Comparison of ENCODE assay signal across 10 cellular contexts in genomic region chr16:89920723-89921122, GRCh38. TPM values are rescaled to one million over a fixed set of nuclear protein-coding genes. Genes with fewer than 3 reads are reported as not detected.
A peak's percentile ranks its signal among the peaks of the same experiment; 100 is the strongest.
DNase-seq lines count a peak whose midpoint lies in the region; ATAC-seq and TF ChIP-seq lines count a peak whose summit lies in the region.
"Had no signal": no experiment of that assay in that cellular context is flagged by ENCODE, and none has a peak within 500 bp of the region (broad histone marks: within the 10 kb centered on the region; RNA-seq: fewer than 3 reads in every experiment).

No MANE protein-coding gene starts in this region.

- H3K4me3 ChIP-seq in SK-N-SH (ENCODE audit: low read depth in 2 of 2, low read length in 1 of 2) (no peak overlapping the region), Panc1 (ENCODE audit: low read depth in 2 of 2, low read length in 2 of 2) (peak overlapping the region in 1 of 2 experiments; percentile 16; a peak in 1 of 4 replicates), fibroblast of lung (replicated peaks in 1 of 4; ENCODE audit: control extremely low read depth in 1 of 4, insufficient read depth in 1 of 4, low read depth in 3 of 4, low read length in 4 of 4) (peak overlapping the region in 1 of 4 experiments; percentile 94), skeletal muscle tissue (ENCODE audit: low read length in 3 of 3) (no peak overlapping the region)

- peak overlapping the region; percentile 93 for H3K4me2 ChIP-seq in SK-N-SH
- peak overlapping the region; percentile 37 for H3K4me2 ChIP-seq in fibroblast of lung (ENCODE audit: extremely low read depth, insufficient read depth, low read length)

- H4K20me1 ChIP-seq in SK-N-SH (ENCODE audit: insufficient read depth) (peaks cover 24% of the 10 kb centered on the region), fibroblast of lung (ENCODE audit: control insufficient read depth, extremely low read depth, insufficient read depth, low read length) (no peaks in the 10 kb centered on the region)

- in situ Hi-C loops in Panc1 (cut with HindIII; ENCODE audit: low pct_unique_long_range_greater_than_20kb, low sequenced_read_pairs): no loop called here

- TF ChIP-seq RAD21 in SK-N-SH (IDR thresholded peaks at IDR 0.05; ENCODE audit: low read length): no peak

- peaks cover 34% of the 10 kb centered on the region for H3F3A ChIP-seq in SK-N-SH (replicated peaks; ENCODE audit: insufficient read depth)

- no peak for ATAC-seq in SK-N-SH treated with all-trans-retinoic acid at 6 μM for 48 hours
- ATAC-seq in Panc1: no peak
- no peak for ATAC-seq in GM19328 (IDR thresholded peaks at IDR 0.05; ENCODE audit: unreplicated experiment)
- ATAC-seq: stimulated activated memory B cell treated with anti-CD40 and anti-IgM and Interleukin-4, amounts not matched to agents 10 μg/mL and 1 μg/mL and 100 μg/mL, for 72 hours had no signal

- no peak for TF ChIP-seq EP300 in SK-N-SH (IDR thresholded peaks at IDR 0.05; ENCODE audit: borderline replicate concordance in 1 of 2, low read depth in 1 of 2, low read length in 1 of 2)

- H3K79me2 ChIP-seq in SK-N-SH (ENCODE audit: insufficient read depth): peaks cover 29% of the 10 kb centered on the region
- peaks cover 24% of the 10 kb centered on the region for H3K79me2 ChIP-seq in fibroblast of lung (ENCODE audit: control insufficient read depth, insufficient read depth, low read length)

- H3K4me1 ChIP-seq in SK-N-SH (ENCODE audit: control insufficient read depth in 1 of 2, insufficient read depth in 2 of 2, low read depth in 1 of 2, low read length in 1 of 2): peaks cover 12 to 47% of the 10 kb centered on the region in 2 experiments; a peak in 3 of 4 replicates
- peaks cover 17% of the 10 kb centered on the region for H3K4me1 ChIP-seq in Panc1 (ENCODE audit: control insufficient read depth, insufficient read depth, low read length)
- H3K4me1 ChIP-seq in fibroblast of lung (ENCODE audit: control insufficient read depth, extremely low read depth, insufficient read depth, low read length): peaks cover 26% of the 10 kb centered on the region
- peaks cover 25 to 45% (median 29%) of the 10 kb centered on the region in 3 donors for H3K4me1 ChIP-seq in skeletal muscle tissue (ENCODE audit: control insufficient read depth in 3 of 3, insufficient read depth in 3 of 3, low read length in 3 of 3)

- intact Hi-C loops in Panc1 (cut with micrococcal nuclease; ENCODE audit: unreplicated experiment): no loop called here

- no peaks in the 10 kb centered on the region for H3K27me3 ChIP-seq in SK-N-SH (ENCODE audit: insufficient read depth)
- no peaks in the 10 kb centered on the region for H3K27me3 ChIP-seq in Panc1 (ENCODE audit: control insufficient read depth, insufficient read depth, low read length)
- H3K27me3 ChIP-seq in fibroblast of lung (ENCODE audit: control insufficient read depth, insufficient read depth, low read length): no peaks in the 10 kb centered on the region
- H3K27me3 ChIP-seq in skeletal muscle tissue (ENCODE audit: control insufficient read depth in 3 of 3, insufficient read depth in 3 of 3, low read length in 3 of 3): peaks cover 14 to 74% (median 63%) of the 10 kb centered on the region in 3 donors

- DNase-seq in SK-N-SH: no peak
- no peak for DNase-seq in Panc1 (ENCODE audit: low read depth, low spot score)
- peak in 1 of 2 donors; percentile 72 for DNase-seq in fibroblast of lung (ENCODE audit: low read depth in 2 of 2)
- DNase-seq in GOT3 (lab: John Stamatoyannopoulos, UW): no peak
- DNase-seq in RKO (ENCODE audit: low spot score): no peak
- DNase-seq: NCI-H2029 treated with DMSO at 0.1 percent for 48 hours had no signal

- TF ChIP-seq CTCF in SK-N-SH (IDR thresholded peaks at IDR 0.05) (no peak), Panc1 (IDR thresholded peaks at IDR 0.05) (no peak), fibroblast of lung (conservative IDR thresholded peaks at IDR 0.05 in 1 of 2, IDR thresholded peaks at IDR 0.05 in 1 of 2; ENCODE audit: low read depth in 1 of 2, low read length in 2 of 2) (no peak)

- no TSS peak for BruUV-seq in Panc1 (replicated peaks; lab: Mats Ljungman, UMichigan)

- CTCF ChIA-PET in SK-N-SH (lab: Yijun Ruan, JAX) (interaction anchor here (1.6 to 6.1 kb wide), 2 partner anchors 11 to 60 kb away, joined by 3 to 53 read pairs; no protein-coding TSS in a partner anchor), Panc1 (lab: Charles Lee) (no interaction called here)

- H3K27ac ChIP-seq in SK-N-SH (ENCODE audit: low read depth in 2 of 2, low read length in 1 of 2) (peak overlapping the region; percentile 97 to 100), Panc1 (ENCODE audit: low read length) (peak overlapping the region; percentile 91; the same call in 1 of the 2 replicates), fibroblast of lung (ENCODE audit: insufficient read depth, low read length) (peak overlapping the region; percentile 99), skeletal muscle tissue (ENCODE audit: low read depth, low read length) (peak overlapping the region; percentile 90)

- 72% methylated on average over 6 of the region's 6 CpGs for WGBS in SK-N-SH (ENCODE audit: low lambda C conversion rate)

- H3K36me3 ChIP-seq in SK-N-SH (replicated peaks in 1 of 2; ENCODE audit: control insufficient read depth in 1 of 2, insufficient read depth in 2 of 2, low read length in 1 of 2) (no peaks in the 10 kb centered on the region), Panc1 (ENCODE audit: control insufficient read depth, insufficient read depth, low read length) (no peaks in the 10 kb centered on the region; the same call in 1 of the 2 replicates), fibroblast of lung (ENCODE audit: control insufficient read depth, insufficient read depth, low read length) (no peaks in the 10 kb centered on the region), skeletal muscle tissue (ENCODE audit: control insufficient read depth in 3 of 3, insufficient read depth in 3 of 3, low read length in 3 of 3) (no peaks in the 10 kb centered on the region)

- no peaks in the 10 kb centered on the region for H3K9me2 ChIP-seq in SK-N-SH

- H3K9ac ChIP-seq in SK-N-SH: 0 out of 2 replicates have a peak overlapping the region, but pooled peaks have one; percentile 96
- no peak overlapping the region for H3K9ac ChIP-seq in fibroblast of lung (ENCODE audit: insufficient read depth, low read length)
- no peak overlapping the region for H3K9ac ChIP-seq in skeletal muscle tissue (ENCODE audit: low read depth in 1 of 3, low read length in 3 of 3)

- POLR2A ChIA-PET in SK-N-SH (lab: Yijun Ruan, JAX): no interaction called here
- POLR2A ChIA-PET in Panc1 (lab: Charles Lee): no interaction called here

- H2AFZ ChIP-seq in SK-N-SH (ENCODE audit: low read depth): no peak overlapping the region
- H2AFZ ChIP-seq in fibroblast of lung (ENCODE audit: low read length): no peak overlapping the region

- H3K9me3 ChIP-seq in SK-N-SH: no peaks in the 10 kb centered on the region
- no peaks in the 10 kb centered on the region for H3K9me3 ChIP-seq in Panc1 (ENCODE audit: control insufficient read depth, insufficient read depth, low read depth, low read length)
- no peaks in the 10 kb centered on the region for H3K9me3 ChIP-seq in fibroblast of lung (ENCODE audit: control insufficient read depth, insufficient read depth, low read depth, low read length)
- H3K9me3 ChIP-seq in skeletal muscle tissue (ENCODE audit: control insufficient read depth in 3 of 3, low read length in 3 of 3): no peaks in the 10 kb centered on the region

TF ChIP-seq in SK-N-SH, 30 proteins besides CTCF, POLR2A, EP300 and RAD21 (continues in another document):
- TF ChIP-seq JUND (IDR thresholded peaks at IDR 0.05): no peak

TF ChIP-seq in SK-N-SH treated with all-trans-retinoic acid at 6 μM for 48 hours, 23 proteins besides CTCF, POLR2A, EP300 and RAD21 (continues in another document):
- no peak for TF ChIP-seq ISL1 (CRISPR knock-in tag; IDR thresholded peaks at IDR 0.05)
- no peak for TF ChIP-seq ZNF8 (CRISPR knock-in tag; IDR thresholded peaks at IDR 0.05)
- no peak for TF ChIP-seq ZC3H10 (CRISPR knock-in tag; IDR thresholded peaks at IDR 0.05)

RNA-seq across cellular contexts. Expression of gene MC1R, which starts 2.1 kb away (rescaled TPM):
- 11.1 and 12.7 TPM in 2 replicates for polyA plus RNA-seq in SK-N-SH (2012; rRNA removed)
- polyA plus RNA-seq in SK-N-SH (2012; cell fraction: cytosol; rRNA removed): 2.7 and 4.6 TPM in 2 replicates
- polyA plus RNA-seq in SK-N-SH (2012; cell fraction: nucleus; rRNA removed): 35.2 and 44.1 TPM in 2 replicates
- total RNA-seq in Panc1 (2021; ENCODE audit: unreplicated experiment): 8.7 TPM
- 12.0 TPM for polyA plus RNA-seq in Panc1 (2012; ENCODE audit: insufficient read length)
- 3.1 and 4.3 TPM in 2 replicates for total RNA-seq in fibroblast of lung
- 2.9 and 3.0 TPM in 2 replicates for polyA plus RNA-seq in fibroblast of lung
- polyA plus RNA-seq in fibroblast of lung (2012): 2.5 and 2.7 TPM in 2 replicates
- 1.2 and 3.2 TPM in 2 replicates for polyA minus RNA-seq in fibroblast of lung (ENCODE audit: low replicate concordance)
- 0.52 TPM for total RNA-seq in skeletal muscle tissue

RNA-seq across cellular contexts. Expression of gene TUBB3, which starts 2.4 kb away (rescaled TPM):
- polyA plus RNA-seq in SK-N-SH (2012; rRNA removed): 375 and 428 TPM in 2 replicates
- polyA plus RNA-seq in SK-N-SH (2012; cell fraction: cytosol; rRNA removed): 199 and 310 TPM in 2 replicates
- polyA plus RNA-seq in SK-N-SH (2012; cell fraction: nucleus; rRNA removed): 384 TPM in 2 replicates
- total RNA-seq in Panc1 (2021; ENCODE audit: unreplicated experiment): 205 TPM
- 463 TPM for polyA plus RNA-seq in Panc1 (2012; ENCODE audit: insufficient read length)
- total RNA-seq in fibroblast of lung: 253 and 294 TPM in 2 replicates
- 134 and 233 TPM in 2 replicates for polyA plus RNA-seq in fibroblast of lung
- 259 and 497 TPM in 2 replicates for polyA plus RNA-seq in fibroblast of lung (2012)
- 653 and 914 TPM in 2 replicates for polyA minus RNA-seq in fibroblast of lung (ENCODE audit: low replicate concordance)
- 18.3 TPM for total RNA-seq in skeletal muscle tissue

RNA-seq across cellular contexts. Expression of gene DEF8, which starts 27.8 kb away (rescaled TPM):
- polyA plus RNA-seq in SK-N-SH (2012; rRNA removed) (112 and 119 TPM in 2 replicates), fibroblast of lung (63.5 and 93.1 TPM in 2 replicates)
- polyA plus RNA-seq in SK-N-SH (2012; cell fraction: cytosol; rRNA removed): 64.2 and 86.4 TPM in 2 replicates
- polyA plus RNA-seq in SK-N-SH (2012; cell fraction: nucleus; rRNA removed): 254 and 369 TPM in 2 replicates
- total RNA-seq in Panc1 (2021; ENCODE audit: unreplicated experiment) (64.6 TPM), fibroblast of lung (68.8 and 102 TPM in 2 replicates), skeletal muscle tissue (22.4 TPM)
- 70.1 TPM for polyA plus RNA-seq in Panc1 (2012; ENCODE audit: insufficient read length)
- 69.9 and 108 TPM in 2 replicates for polyA plus RNA-seq in fibroblast of lung (2012)
- 68.0 and 85.1 TPM in 2 replicates for polyA minus RNA-seq in fibroblast of lung (ENCODE audit: low replicate concordance)

RNA-seq across cellular contexts. Expression of gene TCF25, which starts 47.3 kb away (rescaled TPM):
- polyA plus RNA-seq in SK-N-SH (2012; rRNA removed): 162 and 208 TPM in 2 replicates
- 85.4 and 106 TPM in 2 replicates for polyA plus RNA-seq in SK-N-SH (2012; cell fraction: cytosol; rRNA removed)
- polyA plus RNA-seq in SK-N-SH (2012; cell fraction: nucleus; rRNA removed): 673 and 1,102 TPM in 2 replicates
- 144 TPM for total RNA-seq in Panc1 (2021; ENCODE audit: unreplicated experiment)
- polyA plus RNA-seq in Panc1 (2012; ENCODE audit: insufficient read length): 163 TPM
- 171 and 176 TPM in 2 replicates for total RNA-seq in fibroblast of lung
- polyA plus RNA-seq in fibroblast of lung: 150 and 158 TPM in 2 replicates
- 174 and 189 TPM in 2 replicates for polyA plus RNA-seq in fibroblast of lung (2012)
- 168 and 191 TPM in 2 replicates for polyA minus RNA-seq in fibroblast of lung (ENCODE audit: low replicate concordance)
- total RNA-seq in skeletal muscle tissue: 121 TPM

Comparison
In these comparisons a context has a peak if more than half of its experiments do, and no peak if none do; other contexts are left out.
1. RNA of gene TUBB3, which starts 2.4 kb away (total RNA-seq): 253 to 294 TPM in fibroblast of lung and 205 TPM in Panc1 (single experiment); 18.3 TPM in skeletal muscle tissue (single experiment); every median in the first group is over 10 times any median in the second.
2. Peak in every context shown above with its lines, with median percentiles within 50 percentile points of each other: H3K27ac ChIP-seq.